Comparison of ENCODE assay signal across 8 cellular contexts in genomic region chr10:22712959-22713852, GRCh38. TPM values are rescaled to one million over a fixed set of nuclear protein-coding genes. Genes with fewer than 3 reads are reported as not detected.
DNase-seq lines count a peak whose midpoint lies in the region; ATAC-seq and TF ChIP-seq lines count a peak whose summit lies in the region.

No MANE protein-coding gene starts in this region.

- intact Hi-C loops in PC-3 (cut with micrococcal nuclease) = loop anchor here (2.0 to 10.0 kb wide), 5 partner anchors 30 to 276 kb away; no protein-coding TSS in a partner anchor
- intact Hi-C loops in heart left ventricle (cut with DNase I) = loop anchor here in 8 of 10 donors (5.0 to 10.0 kb wide), 10 partner anchors 88 to 388 kb away; partner anchors contain the start of genes SPAG6 (in 2 of the 8) and BMI1 (in 1 of the 8)
- intact Hi-C loops in prostate gland (cut with DNase I) = loop anchor here (10.0 kb wide), 2 partner anchors 368 to 698 kb away; partner anchors contain the start of gene SPAG6

- POLR2A ChIA-PET in PC-3 (lab: Charles Lee; ENCODE audit: unreplicated experiment) = no interaction called here

- TF ChIP-seq CTCF in GM06990 (IDR thresholded peaks at IDR 0.05; ENCODE audit: insufficient read depth, low read length, poor library complexity, severe bottlenecking) = no peak
- TF ChIP-seq CTCF in HFF-Myc (IDR thresholded peaks at IDR 0.05; ENCODE audit: low read depth, low read length, missing control alignments) = no peak
- TF ChIP-seq CTCF in PC-3 (conservative IDR thresholded peaks at IDR 0.05; ENCODE audit: low read depth, low read length) = no peak
- TF ChIP-seq CTCF in heart left ventricle (IDR thresholded peaks at IDR 0.05) = no peak
- no peak for TF ChIP-seq CTCF in prostate gland (IDR thresholded peaks at IDR 0.05)

- peak overlapping the region; percentile 48; the same call in 1 of the 2 replicates for H2AFZ ChIP-seq in PC-3 (ENCODE audit: low read length)

- H3K4me2 ChIP-seq in PC-3 (ENCODE audit: low read length) = peak overlapping the region; percentile 98

- H3K9me3 ChIP-seq in PC-3 (ENCODE audit: low read length) = no peaks in the 10 kb centered on the region
- no peaks in the 10 kb centered on the region for H3K9me3 ChIP-seq in heart left ventricle
- H3K9me3 ChIP-seq in prostate gland = no peaks in the 10 kb centered on the region

- CTCF ChIA-PET in PC-3 (lab: Charles Lee) = no interaction called here

- H3K79me2 ChIP-seq in PC-3 (ENCODE audit: low read length) = peaks cover 60% of the 10 kb centered on the region

- WGBS in heart left ventricle, 4 donors = 1 to 3% (median 1%) methylated on average over 17 to 72 of the region's 72 CpGs
- 2% methylated on average over 51 of the region's 72 CpGs for WGBS in prostate gland

- H3K4me3 ChIP-seq in GM06990 (replicated peaks; ENCODE audit: low read depth, low read length) (peak overlapping the region; percentile 96), HFF-Myc (replicated peaks; ENCODE audit: low read depth, low read length) (peak overlapping the region; percentile 88), PC-3 (ENCODE audit: low read length) (peak overlapping the region; percentile 92), heart left ventricle (peak overlapping the region; percentile 75 to 98 (median 95)), prostate gland (peak overlapping the region; percentile 78 to 88)

- H3K27me3 ChIP-seq in GM06990 (replicated peaks; ENCODE audit: control insufficient read depth, insufficient read depth, low read length) = no peaks in the 10 kb centered on the region
- no peaks in the 10 kb centered on the region for H3K27me3 ChIP-seq in PC-3 (ENCODE audit: low read length)
- H3K27me3 ChIP-seq in heart left ventricle = no peaks in the 10 kb centered on the region
- no peaks in the 10 kb centered on the region for H3K27me3 ChIP-seq in prostate gland (replicated peaks; ENCODE audit: insufficient read depth)

- no peak for TF ChIP-seq POLR2A in heart left ventricle (IDR thresholded peaks at IDR 0.05)
- no peak for TF ChIP-seq POLR2A in prostate gland (IDR thresholded peaks at IDR 0.05)

- H3F3A ChIP-seq in PC-3 (ENCODE audit: low read length, unreplicated experiment) = no peaks in the 10 kb centered on the region

- H3K27ac ChIP-seq in PC-3 (ENCODE audit: low read length) (peak overlapping the region; percentile 33), heart left ventricle (peak overlapping the region in 11 of 12 donors; percentile 72 to 93 (median 81)), prostate gland (peak overlapping the region; percentile 66 to 74)

- no TSS peak for BruUV-seq in PC-3 (replicated peaks; lab: Mats Ljungman, UMichigan)

- DNase-seq in GM06990 (ENCODE audit: extremely low read depth, insufficient read length) (peak; percentile 55), HFF-Myc (ENCODE audit: extremely low read depth, low read depth) (no peak), PC-3 (peak; percentile 25), heart left ventricle (peak; percentile 28 to 69 (median 43)), prostate gland (ENCODE audit: low spot score) (no peak), middle frontal gyrus (ENCODE audit: extremely low spot score, low spot score) (no peak), NK-92 (lab: John Stamatoyannopoulos, UW; ENCODE audit: unreplicated experiment) (no peak)
- DNase-seq in activated naive CD4-positive, alpha-beta T cell treated with anti-CD3 and anti-CD28 coated beads, Interleukin-2, amount 50 U/mL, for 16 hours = peak; percentile 51

- peaks cover 13% of the 10 kb centered on the region for H3K4me1 ChIP-seq in PC-3 (ENCODE audit: insufficient read depth, low read length)
- peaks cover 0 to 45% (median 21%) of the 10 kb centered on the region in 12 donors for H3K4me1 ChIP-seq in heart left ventricle
- no peaks in the 10 kb centered on the region for H3K4me1 ChIP-seq in prostate gland (replicated peaks)

- no peaks in the 10 kb centered on the region; the same call in 1 of the 2 replicates for H3K36me3 ChIP-seq in GM06990 (ENCODE audit: control insufficient read depth, insufficient read depth, low read length)
- no peaks in the 10 kb centered on the region for H3K36me3 ChIP-seq in PC-3 (ENCODE audit: low read depth, low read length)
- no peaks in the 10 kb centered on the region for H3K36me3 ChIP-seq in heart left ventricle
- no peaks in the 10 kb centered on the region for H3K36me3 ChIP-seq in prostate gland

- H3K9me2 ChIP-seq in PC-3 (replicated peaks; ENCODE audit: low read length) = no peaks in the 10 kb centered on the region

- peaks cover 17% of the 10 kb centered on the region; the same call in 1 of the 2 replicates for H4K20me1 ChIP-seq in PC-3 (ENCODE audit: low read length)

- H3K9ac ChIP-seq in PC-3 (ENCODE audit: low read length) = peak overlapping the region; percentile 71

- ATAC-seq in PC-3 (peak; percentile 25), heart left ventricle (peak; percentile 12 to 39 (median 32))

RNA-seq across cellular contexts. Expression of gene PIP4K2A, which starts 1.2 kb away (rescaled TPM):
- 20.2 and 22.6 TPM in 2 replicates for total RNA-seq in PC-3 (2014; rRNA removed)
- 10 to 100 TPM in 8 of 9 donors, 1 to 10 TPM in 1; 9.2 to 35.6 (median 13.7) TPM for total RNA-seq in heart left ventricle
- 1 to 10 TPM; 4.0 to 8.3 TPM for polyA plus RNA-seq in heart left ventricle
- 10 to 100 TPM; 13.2 to 17.4 TPM for total RNA-seq in prostate gland

Comparison
In these comparisons a context has a peak if more than half of its experiments do, and no peak if none do; other contexts are left out.
1. DNase-seq: peak in GM06990 (single experiment), PC-3 (single experiment), activated naive CD4-positive, alpha-beta T cell treated with anti-CD3 and anti-CD28 coated beads, Interleukin-2, amount 50 U/mL, for 16 hours (single experiment) and heart left ventricle (5 of 5); none in HFF-Myc (single experiment), prostate gland (single experiment), middle frontal gyrus (single experiment) and NK-92 (single experiment).
2. Peak in every context shown above with its lines, with median percentiles within 50 percentile points of each other: H3K4me3 ChIP-seq and H3K27ac ChIP-seq.